12 cellular contexts compared by ENCODE assay signal in genomic region chr12:122842505-122843405, GRCh38. TPM values are rescaled to one million over a fixed set of nuclear protein-coding genes. Genes with fewer than 3 reads are reported as not detected.
DNase-seq lines count a peak whose midpoint lies in the region; ATAC-seq and TF ChIP-seq lines count a peak whose summit lies in the region.
"Had no signal": no experiment of that assay in that cellular context is flagged by ENCODE, and none has a peak within 500 bp of the region (broad histone marks: within the 10 kb centered on the region; RNA-seq: fewer than 3 reads in every experiment).

No MANE protein-coding gene starts in this region.

- no peaks in the 10 kb centered on the region for H3K36me3 ChIP-seq in adrenal gland (replicated peaks in 1 of 2)
- H3K36me3 ChIP-seq: vagina had no signal

- no peaks in the 10 kb centered on the region for H3K36me3 Mint-ChIP-seq in neural crest cell (ENCODE audit: low read depth)
- peaks cover 4% of the 10 kb centered on the region for H3K36me3 Mint-ChIP-seq in activated T-helper 1 cell treated with anti-CD3 and anti-CD28 coated beads, Interleukin-12 subunit alpha, Interleukin-12 subunit beta, Interleukin-2, Interleukin-4 antibody, amounts not matched to agents 30 ng/mL and 10 ng/mL and 1 ng/mL, durations not matched to agents 14 hours and 24 hours and 36 hours (ENCODE audit: low read depth)

- peaks cover 8% of the 10 kb centered on the region for H3K27me3 Mint-ChIP-seq in neural crest cell (ENCODE audit: low read depth)
- peaks cover 2% of the 10 kb centered on the region for H3K27me3 Mint-ChIP-seq in activated T-helper 1 cell treated with anti-CD3 and anti-CD28 coated beads, Interleukin-12 subunit alpha, Interleukin-12 subunit beta, Interleukin-2, Interleukin-4 antibody, amounts not matched to agents 30 ng/mL and 10 ng/mL and 1 ng/mL, durations not matched to agents 14 hours and 24 hours and 36 hours (ENCODE audit: insufficient read depth)

- peak overlapping the region; percentile 43 for H3K27ac Mint-ChIP-seq in neural crest cell (ENCODE audit: unreplicated experiment)
- no peak overlapping the region for H3K27ac Mint-ChIP-seq in activated T-helper 1 cell treated with anti-CD3 and anti-CD28 coated beads, Interleukin-12 subunit alpha, Interleukin-12 subunit beta, Interleukin-2, Interleukin-4 antibody, amounts not matched to agents 30 ng/mL and 10 ng/mL and 1 ng/mL, durations not matched to agents 14 hours and 24 hours and 36 hours

- no peaks in the 10 kb centered on the region for H3K9me3 Mint-ChIP-seq in neural crest cell
- no peaks in the 10 kb centered on the region for H3K9me3 Mint-ChIP-seq in activated T-helper 1 cell treated with anti-CD3 and anti-CD28 coated beads, Interleukin-12 subunit alpha, Interleukin-12 subunit beta, Interleukin-2, Interleukin-4 antibody, amounts not matched to agents 30 ng/mL and 10 ng/mL and 1 ng/mL, durations not matched to agents 14 hours and 24 hours and 36 hours

- peaks cover 28 to 34% of the 10 kb centered on the region in 2 donors for H3K4me1 ChIP-seq in adrenal gland (replicated peaks in 1 of 2)

- WGBS in adrenal gland, 4 donors, result 61 to 77% (median 69%) methylated on average over 18 to 22 of the region's 22 CpGs

- DNase-seq in Ammon's horn (ENCODE audit: low spot score) (peak; percentile 16), adrenal gland (peak in 3 of 7 donors; percentile 31 to 49 (median 31)), glomerular visceral epithelial cell (ENCODE audit: extremely low spot score) (peak; percentile 49), neural crest cell (ENCODE audit: low read depth, low spot score) (no peak), AG20443 (ENCODE audit: low spot score) (no peak), NCI-H1105 (lab: John Stamatoyannopoulos, UW) (no peak)
- DNase-seq in activated T-helper 1 cell treated with anti-CD3 and anti-CD28 coated beads, Interleukin-12 subunit alpha, Interleukin-12 subunit beta, Interleukin-2, Interleukin-4 antibody, amounts not matched to agents 30 ng/mL and 10 ng/mL and 1 ng/mL, durations not matched to agents 14 hours and 24 hours and 36 hours (ENCODE audit: low spot score), result no peak
- DNase-seq: NCI-H226 had no signal

- peaks cover 24% of the 10 kb centered on the region for H3K4me1 Mint-ChIP-seq in neural crest cell
- peaks cover 2% of the 10 kb centered on the region for H3K4me1 Mint-ChIP-seq in activated T-helper 1 cell treated with anti-CD3 and anti-CD28 coated beads, Interleukin-12 subunit alpha, Interleukin-12 subunit beta, Interleukin-2, Interleukin-4 antibody, amounts not matched to agents 30 ng/mL and 10 ng/mL and 1 ng/mL, durations not matched to agents 14 hours and 24 hours and 36 hours (ENCODE audit: low read depth)

- H3K27ac ChIP-seq in adrenal gland, result peak overlapping the region; percentile 87 to 98 (median 96)
- H3K27ac ChIP-seq: VCaP had no signal

- intact Hi-C loops in adrenal gland (cut with DNase I), result no loop called here
- intact Hi-C loops in activated T-helper 1 cell treated with anti-CD3 and anti-CD28 coated beads, Interleukin-12 subunit alpha, Interleukin-12 subunit beta, Interleukin-2, Interleukin-4 antibody, amounts not matched to agents 30 ng/mL and 10 ng/mL and 1 ng/mL, durations not matched to agents 14 hours and 24 hours and 36 hours (cut with micrococcal nuclease), result no loop called here

- no peaks in the 10 kb centered on the region for H3K9me3 ChIP-seq in adrenal gland (replicated peaks in 1 of 3)
- H3K9me3 ChIP-seq: vagina had no signal

- H3K4me3 ChIP-seq in adrenal gland, result no peak overlapping the region
- H3K4me3 ChIP-seq: skin epidermis, vagina had no signal

- TF ChIP-seq CTCF in adrenal gland (IDR thresholded peaks at IDR 0.05) (no peak), neural crest cell (conservative IDR thresholded peaks at IDR 0.05) (no peak)

- no peaks in the 10 kb centered on the region for H3K27me3 ChIP-seq in adrenal gland
- H3K27me3 ChIP-seq: vagina had no signal

- no peak for ATAC-seq in HG03025 (IDR thresholded peaks at IDR 0.05; ENCODE audit: low FRiP score, unreplicated experiment)

- no peak overlapping the region for H3K4me3 Mint-ChIP-seq in neural crest cell
- H3K4me3 Mint-ChIP-seq in activated T-helper 1 cell treated with anti-CD3 and anti-CD28 coated beads, Interleukin-12 subunit alpha, Interleukin-12 subunit beta, Interleukin-2, Interleukin-4 antibody, amounts not matched to agents 30 ng/mL and 10 ng/mL and 1 ng/mL, durations not matched to agents 14 hours and 24 hours and 36 hours, result no peak overlapping the region

- no peak for TF ChIP-seq POLR2A in adrenal gland (IDR thresholded peaks at IDR 0.05)

RNA-seq across cellular contexts. Expression of gene HIP1R, which starts 7.5 kb away (rescaled TPM):
- total RNA-seq in adrenal gland (100 to 1,000 TPM in 1 of 8 donors, 10 to 100 TPM in 7; 32.2 to 107 (median 41.3) TPM), neural crest cell (20.7 and 23.2 TPM in 2 replicates)
- 10 to 100 TPM; 21.6 to 70.9 (median 57.5) TPM for polyA plus RNA-seq in adrenal gland
- 26.6 and 29.5 TPM in 2 replicates for total RNA-seq in activated T-helper 1 cell treated with anti-CD3 and anti-CD28 coated beads, Interleukin-12 subunit alpha, Interleukin-12 subunit beta, Interleukin-2, Interleukin-4 antibody, amounts not matched to agents 30 ng/mL and 10 ng/mL and 1 ng/mL, durations not matched to agents 14 hours and 24 hours and 36 hours

RNA-seq across cellular contexts. Expression of gene VPS37B, which starts 53.2 kb away (rescaled TPM):
- total RNA-seq in adrenal gland (10 to 100 TPM; 21.8 to 46.1 (median 30.7) TPM), neural crest cell (40.9 and 41.5 TPM in 2 replicates)
- 10 to 100 TPM; 11.0 to 52.4 (median 25.7) TPM for polyA plus RNA-seq in adrenal gland
- total RNA-seq in activated T-helper 1 cell treated with anti-CD3 and anti-CD28 coated beads, Interleukin-12 subunit alpha, Interleukin-12 subunit beta, Interleukin-2, Interleukin-4 antibody, amounts not matched to agents 30 ng/mL and 10 ng/mL and 1 ng/mL, durations not matched to agents 14 hours and 24 hours and 36 hours, result 12.7 and 14.3 TPM in 2 replicates

Comparison
In these comparisons a context has a peak if more than half of its experiments do, and no peak if none do; other contexts are left out.
1. DNase-seq: peak in Ammon's horn (single experiment) and glomerular visceral epithelial cell (single experiment); none in neural crest cell (single experiment), activated T-helper 1 cell treated with anti-CD3 and anti-CD28 coated beads, Interleukin-12 subunit alpha, Interleukin-12 subunit beta, Interleukin-2, Interleukin-4 antibody, amounts not matched to agents 30 ng/mL and 10 ng/mL and 1 ng/mL, durations not matched to agents 14 hours and 24 hours and 36 hours (single experiment), AG20443 (single experiment) and NCI-H1105 (single experiment).